Comparison of ENCODE assay signal across 36 cellular contexts in the genomic region with DNA sequence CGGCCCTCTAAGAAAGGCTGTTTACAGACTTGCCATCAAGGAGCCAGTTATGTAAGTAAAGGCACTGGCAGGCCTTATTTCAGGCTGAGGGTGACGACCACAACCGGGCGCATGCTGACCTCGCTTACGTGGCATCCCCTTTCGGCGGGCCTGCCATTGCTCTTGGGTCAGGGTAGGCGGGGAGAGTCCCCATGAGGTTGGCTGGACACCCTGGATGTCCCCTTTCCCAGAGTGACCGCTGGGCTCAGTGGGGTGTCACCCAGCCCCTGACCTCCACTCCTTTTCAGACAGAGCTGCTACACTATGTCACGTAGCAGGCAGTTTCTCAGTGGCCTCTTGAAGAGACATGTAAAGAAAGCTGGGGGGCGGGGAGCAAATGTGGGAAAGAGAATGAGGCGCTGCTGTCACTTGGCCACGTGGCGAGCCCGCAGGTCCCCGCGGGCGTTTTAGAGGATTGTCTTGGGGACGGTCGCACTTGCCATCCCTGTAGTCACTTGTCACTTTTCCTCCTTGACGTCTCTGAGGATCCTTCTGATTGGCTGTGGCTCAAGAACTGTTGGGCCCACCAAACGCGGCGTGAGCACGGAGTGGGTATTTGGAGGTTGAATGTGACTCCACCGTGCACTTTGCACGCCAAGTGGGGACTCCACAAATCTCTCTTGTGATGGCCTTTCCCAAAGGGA. TPM values are rescaled to one million over a fixed set of nuclear protein-coding genes. Genes with fewer than 3 reads are reported as not detected.
DNase-seq lines count a peak whose midpoint lies in the region; ATAC-seq, FAIRE-seq and TF ChIP-seq lines count a peak whose summit lies in the region.
"Had no signal": no experiment of that assay in that cellular context is flagged by ENCODE, and none has a peak within 500 bp of the region (broad histone marks: within the 10 kb centered on the region; RNA-seq: fewer than 3 reads in every experiment).

No MANE protein-coding gene starts in this region.

- WGBS in H9 (ENCODE audit: extremely low coverage, insufficient read length, low lambda C conversion rate): no CpG with 5 or more reads among the region's 28 CpGs

- no peak overlapping the region for H3K4me3 ChIP-seq in kidney (ENCODE audit: low read length in 2 of 2)
- H3K4me3 ChIP-seq: breast epithelium, gastrocnemius medialis, GM23338, SJCRH30, uterus had no signal

- H3K14ac ChIP-seq in H9 (ENCODE audit: insufficient read depth, low read length): no peak overlapping the region

- H4K5ac ChIP-seq in H9 (ENCODE audit: insufficient read length, low read depth, low read length): no peak overlapping the region

- H2AFZ ChIP-seq in H9 (ENCODE audit: low read length): no peak overlapping the region
- H2AFZ ChIP-seq: GM23338 had no signal

- no peak overlapping the region for H3K4me2 ChIP-seq in H9 (ENCODE audit: insufficient read depth, insufficient read length, low read length)
- H3K4me2 ChIP-seq: GM23338 had no signal

- no peak overlapping the region for H3K23ac ChIP-seq in H9 (ENCODE audit: insufficient read length, low read depth, low read length)

- H3K56ac ChIP-seq in H9 (ENCODE audit: insufficient read length, low read depth, low read length): no peak overlapping the region

- H4K91ac ChIP-seq in H9 (ENCODE audit: insufficient read length, low read depth, low read length): no peak overlapping the region

- H3K9me3 ChIP-seq in H9 (ENCODE audit: control insufficient read depth, low read depth, low read length): no peaks in the 10 kb centered on the region
- no peaks in the 10 kb centered on the region for H3K9me3 ChIP-seq in kidney (ENCODE audit: control insufficient read depth in 1 of 2, low read length in 2 of 2)
- H3K9me3 ChIP-seq: breast epithelium, gastrocnemius medialis, SJCRH30, uterus had no signal

- no peak overlapping the region for H4K8ac ChIP-seq in H9 (replicated peaks; ENCODE audit: insufficient read length, low read depth, low read length)

- no peak overlapping the region for H3K4ac ChIP-seq in H9 (ENCODE audit: low read depth, low read length)

- DNase-seq in activated CD8-positive, alpha-beta memory T cell treated with anti-CD3 and anti-CD28 coated beads for 24 hours: peak; percentile 26
- no peak for DNase-seq in activated CD8-positive, alpha-beta memory T cell treated with anti-CD3 and anti-CD28 coated beads, Interleukin-2, amount 50 U/mL, for 4 hours
- DNase-seq in H9 (no peak), kidney (peak; percentile 59), sciatic nerve (ENCODE audit: low spot score) (peak; percentile 49), NAMALWA (ENCODE audit: low spot score) (no peak)
- DNase-seq: 8988T; activated CD4-positive, alpha-beta T cell treated with anti-CD3 and anti-CD28 coated beads, Interleukin-2, amount 50 U/mL, for 48 hours; CD4-positive, CD25-positive, alpha-beta regulatory T cell; DND-41; gastrocnemius medialis; hypothalamus; immature natural killer cell; KBM-7; naive B cell; NCI-H1105 treated with DMSO at 0.1 percent for 48 hours; NCI-H187 treated with DMSO at 0.1 percent for 48 hours; NCI-H2171 treated with DMSO at 0.1 percent for 48 hours; NCI-H510A; nucleus accumbens; SJCRH30; substantia nigra; T1000 had no signal

- H3K9ac ChIP-seq in H9 (ENCODE audit: extremely low read depth, insufficient read length, low read length): no peak overlapping the region
- H3K9ac ChIP-seq in kidney (ENCODE audit: low read length in 2 of 2): no peak overlapping the region

- H2BK12ac ChIP-seq in H9 (ENCODE audit: insufficient read length, low read depth, low read length): no peak overlapping the region

- no peak for FAIRE-seq in kidney (lab: Jason Lieb, UNC)
- FAIRE-seq: endothelial cell of umbilical vein, GM19239, HTR-8/SVneo had no signal

- no peak overlapping the region for H3K18ac ChIP-seq in H9 (ENCODE audit: insufficient read length, low read depth, low read length)

- H3K4me1 ChIP-seq in H9 (ENCODE audit: insufficient read depth, low read length) (no peaks in the 10 kb centered on the region), kidney (ENCODE audit: control insufficient read depth in 1 of 2, insufficient read depth in 1 of 2, low read depth in 1 of 2, low read length in 2 of 2) (peaks cover 0 to 2% of the 10 kb centered on the region in 2 donors)
- H3K4me1 ChIP-seq: breast epithelium, SJCRH30, uterus had no signal

- no peak overlapping the region for H3K4me3 Mint-ChIP-seq in H9
- H3K4me3 Mint-ChIP-seq: activated naive CD4-positive, alpha-beta T cell treated with anti-CD3 and anti-CD28 coated beads, Interleukin-2, amount 50 U/mL, for 24 hours; CD4-positive, CD25-positive, alpha-beta regulatory T cell; GM23338; immature natural killer cell; mesothelial cell of epicardium; stimulated activated memory B cell treated with anti-CD40 and anti-IgM and Interleukin-4, amounts not matched to agents 10 μg/mL and 1 μg/mL and 100 μg/mL, for 72 hours had no signal

- no peak overlapping the region for H2AK5ac ChIP-seq in H9 (ENCODE audit: insufficient read length, low read length)

- H3K23me2 ChIP-seq in H9 (ENCODE audit: insufficient read length, low read depth, low read length, poor library complexity, severe bottlenecking): no peaks in the 10 kb centered on the region

- no peak overlapping the region for H3T11ph ChIP-seq in H9 (ENCODE audit: low read length)

- TF ChIP-seq CTCF in H9 (conservative IDR thresholded peaks at IDR 0.05) (no peak), kidney (IDR thresholded peaks at IDR 0.05; ENCODE audit: borderline replicate concordance, extremely low read depth, insufficient read depth) (no peak)

- intact Hi-C loops in kidney (cut with DNase I) (no loop called here), sciatic nerve (cut with DNase I) (no loop called here)

- no peak overlapping the region for H2BK120ac ChIP-seq in H9 (ENCODE audit: low read depth, low read length, poor library complexity, severe bottlenecking)

- no peak overlapping the region for H2BK15ac ChIP-seq in H9 (ENCODE audit: low read depth, low read length)

- no peaks in the 10 kb centered on the region for H3K36me3 ChIP-seq in kidney (ENCODE audit: control insufficient read depth in 1 of 2, insufficient read depth in 2 of 2, low read length in 2 of 2)
- H3K36me3 ChIP-seq: breast epithelium, SJCRH30, uterus had no signal

- no peak overlapping the region for H2BK20ac ChIP-seq in H9 (ENCODE audit: low read depth, low read length, poor library complexity, severe bottlenecking)

- H3K36me3 Mint-ChIP-seq in H9 (ENCODE audit: insufficient read depth in 1 of 3, low read depth in 3 of 3): peaks cover 9 to 63% (median 33%) of the 10 kb centered on the region in 3 experiments

- peaks cover 21 to 23% of the 10 kb centered on the region in 2 experiments for H3K4me1 Mint-ChIP-seq in H9
- H3K4me1 Mint-ChIP-seq: activated naive CD4-positive, alpha-beta T cell treated with anti-CD3 and anti-CD28 coated beads, Interleukin-2, amount 50 U/mL, for 24 hours; CD4-positive, CD25-positive, alpha-beta regulatory T cell; immature natural killer cell had no signal

- no peaks in the 10 kb centered on the region; the same call in 1 of the 2 replicates for H3K27me3 Mint-ChIP-seq in H9 (ENCODE audit: low read depth)
- H3K27me3 Mint-ChIP-seq: activated naive CD4-positive, alpha-beta T cell treated with anti-CD3 and anti-CD28 coated beads, Interleukin-2, amount 50 U/mL, for 24 hours; CD4-positive, CD25-positive, alpha-beta regulatory T cell; naive B cell; stimulated activated memory B cell treated with anti-CD40 and anti-IgM and Interleukin-4, amounts not matched to agents 10 μg/mL and 1 μg/mL and 100 μg/mL, for 72 hours had no signal

- H3K27ac ChIP-seq in H9 (ENCODE audit: insufficient read length, low read depth, low read length) (no peak overlapping the region), kidney (ENCODE audit: low read depth in 2 of 2, low read length in 2 of 2) (no peak overlapping the region)
- H3K27ac ChIP-seq: breast epithelium, gastrocnemius medialis, SJCRH30, uterus had no signal

- H2BK5ac ChIP-seq in H9 (ENCODE audit: insufficient read length, low read length): no peak overlapping the region

- H3K27ac Mint-ChIP-seq in H9: peak overlapping the region in 2 of 3 experiments; percentile 77 to 87; a peak in 4 of 7 replicates
- H3K27ac Mint-ChIP-seq: activated naive CD4-positive, alpha-beta T cell treated with anti-CD3 and anti-CD28 coated beads, Interleukin-2, amount 50 U/mL, for 24 hours; GM23338; immature natural killer cell; mesothelial cell of epicardium had no signal

- no peaks in the 10 kb centered on the region for H3K27me3 ChIP-seq in H9 (ENCODE audit: insufficient read depth, low read length)
- H3K27me3 ChIP-seq: breast epithelium, gastrocnemius medialis, SJCRH30, uterus had no signal

- peaks cover 10 to 12% of the 10 kb centered on the region in 2 experiments for H3K9me3 Mint-ChIP-seq in H9
- H3K9me3 Mint-ChIP-seq: activated naive CD4-positive, alpha-beta T cell treated with anti-CD3 and anti-CD28 coated beads, Interleukin-2, amount 50 U/mL, for 24 hours; CD4-positive, CD25-positive, alpha-beta regulatory T cell; immature natural killer cell; naive B cell; stimulated activated memory B cell treated with anti-CD40 and anti-IgM and Interleukin-4, amounts not matched to agents 10 μg/mL and 1 μg/mL and 100 μg/mL, for 72 hours had no signal

- H4K20me1 ChIP-seq in H9 (ENCODE audit: control insufficient read depth, insufficient read depth, insufficient read length): no peaks in the 10 kb centered on the region

- H3K79me2 ChIP-seq in H9 (ENCODE audit: insufficient read depth, low read length): no peaks in the 10 kb centered on the region

- no peaks in the 10 kb centered on the region for H3K79me1 ChIP-seq in H9 (ENCODE audit: insufficient read depth, low read depth, low read length, poor library complexity, severe bottlenecking)

- no peak for ATAC-seq in sciatic nerve
- no peak for ATAC-seq in HG02588 (IDR thresholded peaks at IDR 0.05; ENCODE audit: unreplicated experiment)
- ATAC-seq in GM21529 (IDR thresholded peaks at IDR 0.05; ENCODE audit: unreplicated experiment): no peak
- ATAC-seq: gastrocnemius medialis, GM23338 had no signal

RNA-seq across cellular contexts. Expression of a gene that starts 42.2 kb away (rescaled TPM):
- total RNA-seq in H9 (2021): 34.8 and 37.7 TPM in 2 replicates
- total RNA-seq in kidney: 21.8 TPM
- 3.4 TPM for polyA plus RNA-seq in kidney (ENCODE audit: insufficient read depth, low read depth, low replicate concordance)
- 7.4 TPM for total RNA-seq in sciatic nerve
- total RNA-seq: SJCRH30 had no signal

RNA-seq across cellular contexts. Expression of a gene that starts 59.9 kb away (rescaled TPM):
- 0.31 TPM in 1 of 2 replicates, not detected in the other for total RNA-seq in H9 (2021)
- 12.0 TPM for total RNA-seq in kidney
- polyA plus RNA-seq in kidney (ENCODE audit: insufficient read depth, low read depth, low replicate concordance): 13.0 TPM
- 0.58 TPM for total RNA-seq in sciatic nerve
- total RNA-seq: endothelial cell of umbilical vein, fibroblast of lung, GM23338, M059J, SJCRH30 had no signal
- polyA plus RNA-seq: CD4-positive, CD25-positive, alpha-beta regulatory T cell; fibroblast of lung had no signal

Comparison
In these comparisons a context has a peak if more than half of its experiments do, and no peak if none do; other contexts are left out.
1. DNase-seq: peak in activated CD8-positive, alpha-beta memory T cell treated with anti-CD3 and anti-CD28 coated beads for 24 hours (single experiment), kidney (single experiment) and sciatic nerve (single experiment); none in activated CD8-positive, alpha-beta memory T cell treated with anti-CD3 and anti-CD28 coated beads, Interleukin-2, amount 50 U/mL, for 4 hours (single experiment), H9 (single experiment) and NAMALWA (single experiment).